17 cellular contexts compared by ENCODE assay signal in genomic region chr11:3077174-3077839, GRCh38. TPM values are rescaled to one million over a fixed set of nuclear protein-coding genes. Genes with fewer than 3 reads are reported as not detected.
A peak's percentile ranks its signal among the peaks of the same experiment; 100 is the strongest.
DNase-seq lines count a peak whose midpoint lies in the region; ATAC-seq, FAIRE-seq and TF ChIP-seq lines count a peak whose summit lies in the region.
"Had no signal": no experiment of that assay in that cellular context is flagged by ENCODE, and none has a peak within 500 bp of the region (broad histone marks: within the 10 kb centered on the region; RNA-seq: fewer than 3 reads in every experiment).

No MANE protein-coding gene starts in this region.

- H3K79me2 ChIP-seq in HepG2 (ENCODE audit: insufficient read depth, low read length) (no peaks in the 10 kb centered on the region), smooth muscle cell (ENCODE audit: low read depth) (no peaks in the 10 kb centered on the region)

- BruUV-seq in HepG2 (replicated peaks; lab: Mats Ljungman, UMichigan), result no TSS peak

- no peak overlapping the region for H3K27ac ChIP-seq in HepG2 (ENCODE audit: extremely low read length, insufficient read depth, low read length)
- no peak overlapping the region for H3K27ac ChIP-seq in smooth muscle cell (ENCODE audit: low read depth)
- H3K27ac ChIP-seq: BLaER1 had no signal

- H3F3A ChIP-seq in smooth muscle cell (ENCODE audit: low read depth), result no peaks in the 10 kb centered on the region

- peak overlapping the region; percentile 15; the same call in 1 of the 2 replicates for H3K4me2 ChIP-seq in HepG2 (ENCODE audit: low read depth, low read length)
- no peak overlapping the region for H3K4me2 ChIP-seq in smooth muscle cell
- H3K4me2 ChIP-seq: BLaER1 had no signal

- CTCF ChIA-PET in HepG2 (lab: Yijun Ruan, JAX; ENCODE audit: low intra/inter-chr PET ratio, low total read pairs), result no interaction called here

- in situ Hi-C loops in HepG2 (cut with HindIII; ENCODE audit: extremely low pct_ligation_motif_present, low pct_unique_long_range_greater_than_20kb), result no loop called here

- H3K27me3 ChIP-seq in HepG2 (ENCODE audit: control insufficient read depth in 1 of 2, insufficient read depth in 2 of 2, low read length in 2 of 2) (peaks cover 0 to 12% of the 10 kb centered on the region in 2 experiments; a peak in 3 of 5 replicates), smooth muscle cell (ENCODE audit: low read depth) (no peaks in the 10 kb centered on the region)
- H3K27me3 ChIP-seq: BLaER1 had no signal

- H3K36me3 Mint-ChIP-seq in progenitor cell of endocrine pancreas (ENCODE audit: insufficient read depth), result no peaks in the 10 kb centered on the region
- H3K36me3 Mint-ChIP-seq: CD4-positive, alpha-beta memory T cell had no signal

- H2AFZ ChIP-seq in HepG2 (ENCODE audit: low read length) (no peak overlapping the region), smooth muscle cell (ENCODE audit: low read depth) (no peak overlapping the region)

- H3K27me3 Mint-ChIP-seq in progenitor cell of endocrine pancreas, result peaks cover 12% of the 10 kb centered on the region

- peak overlapping the region; percentile 49 for H3K27ac Mint-ChIP-seq in progenitor cell of endocrine pancreas
- H3K27ac Mint-ChIP-seq: CD4-positive, alpha-beta memory T cell had no signal

- no peaks in the 10 kb centered on the region for H3K9me3 Mint-ChIP-seq in progenitor cell of endocrine pancreas (ENCODE audit: low read depth)
- H3K9me3 Mint-ChIP-seq: CD4-positive, alpha-beta memory T cell had no signal

- no peak for TF ChIP-seq CTCF in HepG2 (CRISPR knock-in tag; IDR thresholded peaks at IDR 0.05)
- TF ChIP-seq CTCF in progenitor cell of endocrine pancreas (IDR thresholded peaks at IDR 0.05; ENCODE audit: unreplicated experiment), result no peak
- no peak for TF ChIP-seq CTCF in smooth muscle cell (IDR thresholded peaks at IDR 0.05; ENCODE audit: borderline replicate concordance, insufficient read depth, poor library complexity, severe bottlenecking)

- intact Hi-C loops in HepG2 (cut with micrococcal nuclease; ENCODE audit: unreplicated experiment), result no loop called here

- TF ChIP-seq EP300 in HepG2 (IDR thresholded peaks at IDR 0.05; ENCODE audit: low read depth in 2 of 2, low read length in 2 of 2), result no peak
- TF ChIP-seq EP300 in HepG2 (CRISPR knock-in tag; IDR thresholded peaks at IDR 0.05; ENCODE audit: borderline replicate concordance), result no peak

- POLR2A ChIA-PET in HepG2 (lab: Yijun Ruan, JAX), result interaction anchor here (0.7 kb wide), 1 partner anchor 402 kb away, joined by 3 read pairs; no protein-coding TSS in a partner anchor

- H3K36me3 ChIP-seq in HepG2 (replicated peaks in 1 of 2; ENCODE audit: control insufficient read depth in 1 of 2, insufficient read depth in 2 of 2, low read length in 2 of 2) (no peaks in the 10 kb centered on the region), smooth muscle cell (ENCODE audit: low read depth) (no peaks in the 10 kb centered on the region)
- H3K36me3 ChIP-seq: BLaER1 had no signal

- H3K4me1 ChIP-seq in HepG2 (ENCODE audit: insufficient read depth, low read length) (peaks cover 10% of the 10 kb centered on the region), smooth muscle cell (ENCODE audit: low read depth) (no peaks in the 10 kb centered on the region)

- WGBS in HepG2 (ENCODE audit: low lambda C conversion rate), result 5% methylated on average over 6 of the region's 11 CpGs
- WGBS in smooth muscle cell (ENCODE audit: low lambda C conversion rate), result 91% methylated on average over 11 of the region's 11 CpGs

- H3K9me3 ChIP-seq in HepG2 (ENCODE audit: low read length) (no peaks in the 10 kb centered on the region), smooth muscle cell (replicated peaks; ENCODE audit: low read depth) (no peaks in the 10 kb centered on the region)
- H3K9me3 ChIP-seq: BLaER1 had no signal

- peak; percentile 87 for ATAC-seq in HepG2

- no peak overlapping the region for H3K4me3 Mint-ChIP-seq in progenitor cell of endocrine pancreas (ENCODE audit: low read depth)
- H3K4me3 Mint-ChIP-seq: CD4-positive, alpha-beta memory T cell had no signal

- DNase-seq in NCI-H226, result peak; percentile 15
- DNase-seq in glomerular visceral epithelial cell (ENCODE audit: extremely low spot score), result peak; percentile 49
- peak; percentile 21 for DNase-seq in HepG2 (ENCODE audit: low spot score)
- DNase-seq in progenitor cell of endocrine pancreas (ENCODE audit: low spot score, unreplicated experiment), result no peak
- no peak for DNase-seq in AG08396 (ENCODE audit: low spot score)
- no peak for DNase-seq in NCI-H1092 (lab: John Stamatoyannopoulos, UW)
- no peak for DNase-seq in smooth muscle cell (lab: John Stamatoyannopoulos, UW; ENCODE audit: unreplicated experiment)
- DNase-seq: CD4-positive, alpha-beta memory T cell; DMS153; GF-D8; HCEC 1CT; KG1; NCI-H1694 treated with DMSO at 0.1 percent for 48 hours; NCI-H510A treated with DMSO at 0.1 percent for 48 hours; NCI-H774; SHP77 treated with DMSO at 0.1 percent for 48 hours had no signal

- FAIRE-seq in HepG2 (lab: Jason Lieb, UNC), result no peak

- TF ChIP-seq POLR2A in HepG2 (IDR thresholded peaks at IDR 0.05; ENCODE audit: insufficient read depth in 1 of 2, low read depth in 2 of 2, low read length in 2 of 2), result no peak

- TF ChIP-seq RAD21 in HepG2 (CRISPR knock-in tag; IDR thresholded peaks at IDR 0.05), result no peak

- H3K9ac ChIP-seq in HepG2 (ENCODE audit: insufficient read depth, low read depth, low read length), result no peak overlapping the region
- no peak overlapping the region for H3K9ac ChIP-seq in smooth muscle cell (ENCODE audit: low read depth)
- H3K9ac ChIP-seq: BLaER1 had no signal

- peaks cover 7% of the 10 kb centered on the region for H3K4me1 Mint-ChIP-seq in progenitor cell of endocrine pancreas (ENCODE audit: low read depth)
- H3K4me1 Mint-ChIP-seq: CD4-positive, alpha-beta memory T cell had no signal

- no peak overlapping the region for H3K4me3 ChIP-seq in HepG2 (replicated peaks in 1 of 3; ENCODE audit: insufficient read depth in 1 of 3, low read depth in 2 of 3, low read length in 3 of 3)
- no peak overlapping the region for H3K4me3 ChIP-seq in smooth muscle cell
- H3K4me3 ChIP-seq: BLaER1 had no signal

- H4K20me1 ChIP-seq in HepG2 (ENCODE audit: insufficient read depth, low read length) (no peaks in the 10 kb centered on the region), smooth muscle cell (ENCODE audit: low read depth) (no peaks in the 10 kb centered on the region)
- H4K20me1 ChIP-seq: BLaER1 had no signal

TF ChIP-seq in HepG2, 621 proteins besides CTCF, POLR2A, EP300 and RAD21:
- TF ChIP-seq ZNF263 (CRISPR knock-in tag; IDR thresholded peaks at IDR 0.05) (peak; percentile 88), ZBTB43 (CRISPR knock-in tag; conservative IDR thresholded peaks at IDR 0.05) (no peak)
TF ChIP-seq in HepG2: peak in this region for 1.

RNA-seq across cellular contexts. Expression of gene CARS1, which starts 20.1 kb away (rescaled TPM):
- total RNA-seq in HepG2 (2016; rRNA removed; fragmentation: Illumina TruSeq; extraction: Trizol) (32.1 and 33.8 TPM in 2 replicates), progenitor cell of endocrine pancreas (56.4 and 64.5 TPM in 2 replicates), smooth muscle cell (51.7 and 57.0 TPM in 2 replicates)
- total RNA-seq in HepG2 (2016; cell fraction: cytosol; rRNA removed; fragmentation: Illumina TruSeq; extraction: Trizol; ENCODE audit: low read depth), result 6.6 and 6.8 TPM in 2 replicates
- total RNA-seq in HepG2 (2016; cell fraction: insoluble cytoplasmic fraction; rRNA removed; fragmentation: Illumina TruSeq; extraction: Trizol), result 31.0 and 33.3 TPM in 2 replicates
- total RNA-seq in HepG2 (2016; cell fraction: membrane; rRNA removed; fragmentation: Illumina TruSeq; extraction: Trizol), result 11.2 and 30.8 TPM in 2 replicates
- 32.2 and 55.6 TPM in 2 replicates for total RNA-seq in HepG2 (2016; cell fraction: nucleus; rRNA removed; fragmentation: Illumina TruSeq; extraction: Trizol)
- polyA plus RNA-seq in HepG2 (2011; rRNA removed) (47.0 and 51.1 TPM in 2 replicates), smooth muscle cell (61.6 and 64.6 TPM in 2 replicates)
- 24.8 and 30.7 TPM in 2 replicates for polyA plus RNA-seq in HepG2 (2011; cell fraction: cytosol; rRNA removed)
- polyA plus RNA-seq in HepG2 (2011; cell fraction: nucleus; rRNA removed), result 122 and 123 TPM in 2 replicates
- polyA plus RNA-seq in HepG2 (2012), result 27.1 and 55.0 TPM in 2 replicates
- polyA plus RNA-seq in HepG2 (2016; cell fraction: cytosol; fragmentation: Illumina TruSeq; extraction: Trizol; ENCODE audit: low read depth), result 5.3 and 6.3 TPM in 2 replicates
- polyA plus RNA-seq in HepG2 (2016; cell fraction: insoluble cytoplasmic fraction; fragmentation: Illumina TruSeq; extraction: Trizol; ENCODE audit: low read depth), result 28.8 and 29.1 TPM in 2 replicates
- 8.7 and 27.3 TPM in 2 replicates for polyA plus RNA-seq in HepG2 (2016; cell fraction: membrane; fragmentation: Illumina TruSeq; extraction: Trizol; ENCODE audit: low read depth)
- 59.1 and 103 TPM in 2 replicates for polyA plus RNA-seq in HepG2 (2016; cell fraction: nucleus; fragmentation: Illumina TruSeq; extraction: Trizol; ENCODE audit: insufficient read depth, low read depth)
- 27.7 and 54.6 TPM in 2 replicates for polyA minus RNA-seq in HepG2 (2011; rRNA and poly(A)+ RNA removed; ENCODE audit: low replicate concordance)
- polyA minus RNA-seq in HepG2 (2011; cell fraction: cytosol; rRNA and poly(A)+ RNA removed), result 18.4 and 22.4 TPM in 2 replicates
- 55.0 and 56.3 TPM in 2 replicates for polyA minus RNA-seq in HepG2 (2011; cell fraction: nucleus; rRNA and poly(A)+ RNA removed)

Comparison
In these comparisons a context has a peak if more than half of its experiments do, and no peak if none do; other contexts are left out.
1. DNase-seq: peak in NCI-H226 (single experiment), glomerular visceral epithelial cell (single experiment) and HepG2 (single experiment); none in progenitor cell of endocrine pancreas (single experiment), AG08396 (single experiment), NCI-H1092 (single experiment) and smooth muscle cell (single experiment).